ENCODE assay signal across 8 cellular contexts in genomic region chr13:36346222-36347083, GRCh38. TPM values are rescaled to one million over a fixed set of nuclear protein-coding genes. Genes with fewer than 3 reads are reported as not detected.
A peak's percentile ranks its signal among the peaks of the same experiment; 100 is the strongest.
DNase-seq lines count a peak whose midpoint lies in the region; ATAC-seq, FAIRE-seq and TF ChIP-seq lines count a peak whose summit lies in the region.

SPART (minus strand) TSS chr13:36346394; CDS start chr13:36335830, 10,564 bp downstream.

- H3K9me2 ChIP-seq in PC-9 (ENCODE audit: insufficient read depth): no peaks in the 10 kb centered on the region

- H3K27me3 Mint-ChIP-seq in activated T-cell treated with anti-CD3 and anti-CD28 coated beads, Interleukin-2, amount 50 U/mL, for 4 hours (ENCODE audit: low read depth): no peaks in the 10 kb centered on the region

- H3K79me1 ChIP-seq in IMR-90 (ENCODE audit: low read depth in 1 of 2, low read length in 2 of 2): peaks cover 3 to 30% of the 10 kb centered on the region in 2 experiments; a peak in 3 of 4 replicates

- H3K36me3 Mint-ChIP-seq in activated T-cell treated with anti-CD3 and anti-CD28 coated beads, Interleukin-2, amount 50 U/mL, for 4 hours (ENCODE audit: insufficient read depth): peaks cover 2% of the 10 kb centered on the region

- H2BK15ac ChIP-seq in IMR-90 (ENCODE audit: low read depth, low read length): peak within 1 kb of the TSS; percentile 95; the same call in 1 of the 3 replicates

- H4K5ac ChIP-seq in IMR-90 (ENCODE audit: low read depth, low read length): peak within 1 kb of the TSS; percentile 95

- H3K79me2 ChIP-seq in PC-9 (ENCODE audit: low read depth): peaks cover 42% of the 10 kb centered on the region

- H2AK5ac ChIP-seq in IMR-90 (ENCODE audit: low read depth, low read length): peak within 1 kb of the TSS; percentile 84

- H2AFZ ChIP-seq in IMR-90 (replicated peaks; ENCODE audit: low read length, poor library complexity): peak within 1 kb of the TSS; percentile 99
- H2AFZ ChIP-seq in PC-9: peak within 1 kb of the TSS; percentile 83

- H3K4me2 ChIP-seq in IMR-90 (ENCODE audit: low read depth, low read length) (peak within 1 kb of the TSS; percentile 88), PC-9 (peak within 1 kb of the TSS; percentile 84)

- peak within 1 kb of the TSS; percentile 98 for H3K18ac ChIP-seq in IMR-90 (ENCODE audit: low read depth, low read length)

- peak within 1 kb of the TSS; percentile 97 for H3K14ac ChIP-seq in IMR-90 (replicated peaks; ENCODE audit: low read depth, low read length)

- in situ Hi-C loops in IMR-90 (cut with MboI; ENCODE audit: low sequenced_read_pairs): loop anchor here (25.0 kb wide), 1 partner anchor 641 kb away; the partner anchor contains the start of gene ALG5

- WGBS in IMR-90 (ENCODE audit: extremely low coverage in 2 of 2, insufficient read length in 1 of 2), 2 experiments: 0% methylated on average over 34 of the region's 86 CpGs; no CpG with 5 or more reads in 1 of the 2 experiments

- TF ChIP-seq POLR2A in IMR-90 (IDR thresholded peaks at IDR 0.05; ENCODE audit: low read depth, low read length): peak; percentile 66
- TF ChIP-seq POLR2A in erythroblast (IDR thresholded peaks at IDR 0.05; ENCODE audit: low read length): peak; percentile 46

- H4K20me1 ChIP-seq in IMR-90 (ENCODE audit: insufficient read depth, low read length) (peaks cover 21% of the 10 kb centered on the region), PC-9 (ENCODE audit: insufficient read depth) (no peaks in the 10 kb centered on the region)

- peaks cover 35% of the 10 kb centered on the region for H3K4me1 Mint-ChIP-seq in activated T-cell treated with anti-CD3 and anti-CD28 coated beads, Interleukin-2, amount 50 U/mL, for 4 hours (ENCODE audit: low read depth)

- POLR2A ChIA-PET in IMR-90 (lab: Charles Lee; ENCODE audit: unreplicated experiment) (interaction anchor here (0.6 to 1.3 kb wide), 2 partner anchors 16 to 43 kb away, joined by 3 read pairs; no protein-coding TSS in a partner anchor), PC-9 (lab: Charles Lee; ENCODE audit: unreplicated experiment) (no interaction called here)

- H2BK5ac ChIP-seq in IMR-90 (ENCODE audit: low read depth, low read length, poor library complexity, severe bottlenecking): peak within 1 kb of the TSS; percentile 93

- peak within 1 kb of the TSS; percentile 96 for H2AK9ac ChIP-seq in IMR-90 (replicated peaks; ENCODE audit: low read depth, low read length, poor library complexity)

- peak within 1 kb of the TSS; percentile 95 for H3K56ac ChIP-seq in IMR-90 (ENCODE audit: extremely low read depth, insufficient read depth, low read length)

- dilution Hi-C loops in IMR-90 (cut with HindIII; ENCODE audit: low sequenced_read_pairs, unreplicated experiment): no loop called here

- peak within 1 kb of the TSS; percentile 83 for H3K23ac ChIP-seq in IMR-90 (ENCODE audit: low read depth, low read length)

- TF ChIP-seq CTCF in D721Med (IDR thresholded peaks at IDR 0.05; ENCODE audit: insufficient read depth, missing control alignments) (peak; percentile 95), IMR-90 (conservative IDR thresholded peaks at IDR 0.05; ENCODE audit: low read depth, low read length) (peak; percentile 99), PC-9 (conservative IDR thresholded peaks at IDR 0.05) (peak; percentile 96)

- H4K91ac ChIP-seq in IMR-90 (ENCODE audit: insufficient read depth, low read depth, low read length): peak within 1 kb of the TSS; percentile 98

- H3K4me3 Mint-ChIP-seq in activated T-cell treated with anti-CD3 and anti-CD28 coated beads, Interleukin-2, amount 50 U/mL, for 4 hours: peak within 1 kb of the TSS; percentile 87

- H3K36me3 ChIP-seq in IMR-90 (ENCODE audit: control insufficient read depth, insufficient read depth, low read length) (no peaks in the 10 kb centered on the region), PC-9 (ENCODE audit: low read depth) (no peaks in the 10 kb centered on the region)

- peak within 1 kb of the TSS; percentile 76 for H2BK120ac ChIP-seq in IMR-90 (ENCODE audit: low read depth, low read length)

- peak; percentile 96 for ATAC-seq in GM21528 (IDR thresholded peaks at IDR 0.05; ENCODE audit: low FRiP score, unreplicated experiment)
- peak; percentile 89 for ATAC-seq in IMR-90 (ENCODE audit: low read depth)
- ATAC-seq in activated T-cell treated with anti-CD3 and anti-CD28 coated beads, Interleukin-2, amount 50 U/mL, for 4 hours: peak; percentile 90 to 91

- peak within 1 kb of the TSS; percentile 98 for H3K9ac ChIP-seq in IMR-90 (ENCODE audit: low read depth, low read length)

- H3K27ac ChIP-seq in IMR-90 (ENCODE audit: insufficient read depth, low read length): peak within 1 kb of the TSS; percentile 96
- peak within 1 kb of the TSS; percentile 98 for H3K27ac ChIP-seq in PC-9

- peak within 1 kb of the TSS; percentile 98 to 99 for H4K8ac ChIP-seq in IMR-90 (ENCODE audit: low read depth in 2 of 2, low read length in 2 of 2)

- H3K4me1 ChIP-seq in IMR-90 (ENCODE audit: control insufficient read depth, insufficient read depth, low read length) (peaks cover 5% of the 10 kb centered on the region; the same call in 1 of the 2 replicates), PC-9 (replicated peaks; ENCODE audit: insufficient read depth) (peaks cover 31% of the 10 kb centered on the region)

- H2BK20ac ChIP-seq in IMR-90 (ENCODE audit: low read depth, low read length): peak within 1 kb of the TSS; percentile 45

- H3K27me3 ChIP-seq in IMR-90 (ENCODE audit: control insufficient read depth, insufficient read depth, low read length): no peaks in the 10 kb centered on the region
- H3K27me3 ChIP-seq in PC-9 (ENCODE audit: insufficient read depth, low read depth): no peaks in the 10 kb centered on the region

- H3K9me3 ChIP-seq in IMR-90 (ENCODE audit: control insufficient read depth, insufficient read depth, low read length): no peaks in the 10 kb centered on the region
- no peaks in the 10 kb centered on the region for H3K9me3 ChIP-seq in PC-9 (ENCODE audit: insufficient read depth, low read depth)

- H3K4me3 ChIP-seq in IMR-90 (ENCODE audit: insufficient read depth, low read depth, low read length): peak within 1 kb of the TSS; percentile 82
- H3K4me3 ChIP-seq in PC-9: peak within 1 kb of the TSS; percentile 92

- BruUV-seq in IMR-90 (replicated peaks; lab: Mats Ljungman, UMichigan): no TSS peak
- no TSS peak for BruUV-seq in PC-9 (replicated peaks; lab: Mats Ljungman, UMichigan)

- FAIRE-seq in D721Med (lab: Jason Lieb, UNC): peak; percentile 63

- CTCF ChIA-PET in IMR-90 (lab: Yijun Ruan, JAX) (interaction anchor here (0.6 to 1.6 kb wide), 14 partner anchors 14 to 389 kb away, joined by 3 to 7 read pairs (median 4); partner anchors contain the start of gene CCDC169), PC-9 (lab: Charles Lee) (interaction anchor here (0.6 kb wide), 1 partner anchor 277 kb away, joined by 3 read pairs; no protein-coding TSS in a partner anchor)

- H3F3A ChIP-seq in PC-9 (ENCODE audit: insufficient read depth, low read depth): peaks cover 23% of the 10 kb centered on the region

- H3K4ac ChIP-seq in IMR-90 (ENCODE audit: low read depth, low read length): peak within 1 kb of the TSS; percentile 96

- TF ChIP-seq RAD21 in IMR-90 (IDR thresholded peaks at IDR 0.05; ENCODE audit: low read length): peak; percentile 86

- peaks cover 5% of the 10 kb centered on the region for H3K9me1 ChIP-seq in IMR-90 (ENCODE audit: insufficient read depth, low read length)

- peak; percentile 51 for DNase-seq in D721Med (ENCODE audit: insufficient read length, low spot score)
- peak; percentile 88 for DNase-seq in IMR-90
- peak; percentile 66 to 79 for DNase-seq in PC-9
- DNase-seq in activated T-cell treated with anti-CD3 and anti-CD28 coated beads, Interleukin-2, amount 50 U/mL, for 4 hours: peak; percentile 84
- DNase-seq in erythroblast (lab: John Stamatoyannopoulos, UW): peak; percentile 92 to 95
- peak; percentile 95 for DNase-seq in mucosa of gallbladder (ENCODE audit: low spot score)
- DNase-seq in stimulated activated CD8-positive, alpha-beta memory T cell treated with anti-CD3 and anti-CD28 coated beads, Interleukin-4, amount 100 ng/mL, for 24 hours (ENCODE audit: low read depth): peak; percentile 72

- no peaks in the 10 kb centered on the region for H3K9me3 Mint-ChIP-seq in activated T-cell treated with anti-CD3 and anti-CD28 coated beads, Interleukin-2, amount 50 U/mL, for 4 hours

- intact Hi-C loops in IMR-90 (cut with micrococcal nuclease): loop anchor here (1.0 to 10.0 kb wide), 5 partner anchors 49 to 648 kb away; partner anchors contain the start of genes ALG5, CCDC169 and RFXAP
- intact Hi-C loops in PC-9 (cut with micrococcal nuclease; ENCODE audit: unreplicated experiment): loop anchor here (1.0 to 5.0 kb wide), 5 partner anchors 49 to 636 kb away; partner anchors contain the start of gene CCDC169

TF ChIP-seq in IMR-90, 13 proteins besides CTCF, POLR2A, EP300 and RAD21 (continues in another document):
- TF ChIP-seq USF2 (IDR thresholded peaks at IDR 0.05; ENCODE audit: low read depth, low read length) (peak; percentile 94), SMC3 (IDR thresholded peaks at IDR 0.05; ENCODE audit: low read depth, low read length) (peak; percentile 70), MAZ (IDR thresholded peaks at IDR 0.05; ENCODE audit: borderline replicate concordance, low read depth, low read length) (peak; percentile 55; the same call in 1 of the 2 replicates), NFE2L2 (IDR thresholded peaks at IDR 0.05; ENCODE audit: low read depth, low read length) (no peak), RCOR1 (IDR thresholded peaks at IDR 0.05; ENCODE audit: insufficient replicate concordance, low read length) (no peak), MAFK (IDR thresholded peaks at IDR 0.05; ENCODE audit: low read depth, low read length) (no peak), FOS (IDR thresholded peaks at IDR 0.05; ENCODE audit: low read depth, low read length) (peak; percentile 9; the same call in 1 of the 2 replicates), CEBPB (IDR thresholded peaks at IDR 0.05; ENCODE audit: low read depth, low read length) (0 out of 2 replicates have a peak, but pooled peaks have one; percentile 23), MXI1 (IDR thresholded peaks at IDR 0.05; ENCODE audit: borderline replicate concordance, low read depth, low read length) (peak; percentile 70; the same call in 1 of the 2 replicates)

RNA-seq across cellular contexts. Expression of gene SPART, which starts in this region (rescaled TPM):
- total RNA-seq in IMR-90 (2012; rRNA removed) (86.4 and 110 TPM in 2 replicates), PC-9 (2021) (36.2 and 51.4 TPM in 2 replicates), mucosa of gallbladder (86.1 TPM)
- 34.2 and 43.8 TPM in 2 replicates for polyA plus RNA-seq in IMR-90 (2012; rRNA removed)
- 9.1 and 12.6 TPM in 2 replicates for polyA plus RNA-seq in IMR-90 (2012; cell fraction: cytosol; rRNA removed)
- 9.9 and 80.4 TPM in 2 replicates for polyA plus RNA-seq in IMR-90 (2012; cell fraction: nucleus; rRNA removed; ENCODE audit: low replicate concordance)
- total RNA-seq in activated T-cell treated with anti-CD3 and anti-CD28 coated beads, Interleukin-2, amount 50 U/mL, for 4 hours: 10 to 100 TPM; 28.5 to 32.8 (median 30.6) TPM

Comparison
In these comparisons a context has a peak if more than half of its experiments do, and no peak if none do; other contexts are left out.
1. Peak in every context shown above with its lines: DNase-seq, ATAC-seq, H3K4me3 ChIP-seq and H3K27ac ChIP-seq.